ENCODE assay signal across 19 cellular contexts in the genomic region with DNA sequence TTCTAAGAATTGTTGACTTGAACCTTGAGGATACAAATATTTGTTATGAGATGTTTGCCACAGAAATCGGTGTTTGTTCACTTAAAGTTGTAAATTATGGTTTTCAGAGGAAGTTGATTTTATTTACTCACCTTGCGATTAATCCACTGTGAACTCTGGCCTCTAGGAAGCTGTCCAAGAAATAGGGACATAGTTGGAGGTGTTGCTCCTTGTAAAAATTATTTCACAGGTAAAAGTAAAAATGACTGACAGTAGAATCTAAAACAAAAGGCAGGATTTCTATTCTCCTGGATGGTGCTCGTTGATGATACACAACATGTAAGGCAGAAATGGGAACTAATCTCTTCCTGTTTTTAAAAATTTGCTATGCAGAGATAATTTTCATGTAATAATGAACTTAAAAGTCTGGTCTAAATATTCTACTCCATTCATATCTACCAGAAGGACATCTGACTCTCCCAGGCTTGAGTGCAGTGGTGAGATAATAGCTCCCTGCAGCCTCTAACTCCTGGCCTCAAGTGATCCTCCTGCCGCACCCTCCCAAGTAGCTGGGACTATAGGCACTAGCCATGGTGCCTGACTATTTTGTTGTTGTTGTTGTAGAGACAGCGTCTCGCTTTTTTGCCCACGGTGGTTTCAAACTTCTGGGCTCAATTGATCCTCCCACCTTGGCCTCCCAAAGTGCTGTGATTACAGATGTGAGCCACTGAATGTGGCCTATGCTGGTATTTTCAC. TPM values are rescaled to one million over a fixed set of nuclear protein-coding genes. Genes with fewer than 3 reads are reported as not detected.
A peak's percentile ranks its signal among the peaks of the same experiment; 100 is the strongest.
DNase-seq lines count a peak whose midpoint lies in the region; ATAC-seq and TF ChIP-seq lines count a peak whose summit lies in the region.
"Had no signal": no experiment of that assay in that cellular context is flagged by ENCODE, and none has a peak within 500 bp of the region (broad histone marks: within the 10 kb centered on the region; RNA-seq: fewer than 3 reads in every experiment).

No MANE protein-coding gene starts in this region.

- H3K9me2 ChIP-seq in SK-N-SH = no peaks in the 10 kb centered on the region

- H3K27ac ChIP-seq in SK-N-SH (ENCODE audit: low read depth in 2 of 2, low read length in 1 of 2) = no peak overlapping the region
- H3K27ac ChIP-seq in left lung = no peak overlapping the region
- no peak overlapping the region for H3K27ac ChIP-seq in adrenal gland
- H3K27ac ChIP-seq: BLaER1 had no signal

- TF ChIP-seq EP300 in SK-N-SH (IDR thresholded peaks at IDR 0.05; ENCODE audit: borderline replicate concordance in 1 of 2, low read depth in 1 of 2, low read length in 1 of 2) = no peak

- intact Hi-C loops in left lung (cut with DNase I) (no loop called here), adrenal gland (cut with DNase I) (no loop called here)

- 0 out of 2 replicates have a peak overlapping the region, but pooled peaks have one; percentile 16 for H2AFZ ChIP-seq in SK-N-SH (ENCODE audit: low read depth)

- no peak overlapping the region for H3K4me2 ChIP-seq in SK-N-SH
- H3K4me2 ChIP-seq: BLaER1 had no signal

- no peak for TF ChIP-seq RAD21 in SK-N-SH (IDR thresholded peaks at IDR 0.05; ENCODE audit: low read length)

- no peaks in the 10 kb centered on the region for H3F3A ChIP-seq in SK-N-SH (replicated peaks; ENCODE audit: insufficient read depth)

- WGBS in SK-N-SH (ENCODE audit: low lambda C conversion rate) = 68% methylated on average over 7 of the region's 7 CpGs
- WGBS in adrenal gland, 4 donors = 78 to 89% (median 81%) methylated on average over 7 of the region's 7 CpGs

- POLR2A ChIA-PET in SK-N-SH (lab: Yijun Ruan, JAX) = no interaction called here

- H3K27me3 ChIP-seq in SK-N-SH (ENCODE audit: insufficient read depth) (peaks cover 8% of the 10 kb centered on the region; the same call in 1 of the 2 replicates), left lung (no peaks in the 10 kb centered on the region), adrenal gland (no peaks in the 10 kb centered on the region)
- H3K27me3 ChIP-seq: BLaER1 had no signal

- H3K4me1 ChIP-seq in SK-N-SH (ENCODE audit: control insufficient read depth in 1 of 2, insufficient read depth in 2 of 2, low read depth in 1 of 2, low read length in 1 of 2) (no peaks in the 10 kb centered on the region), left lung (no peaks in the 10 kb centered on the region), adrenal gland (replicated peaks in 1 of 2) (no peaks in the 10 kb centered on the region)
- H3K4me1 ChIP-seq: BLaER1 had no signal

- H3K79me2 ChIP-seq in SK-N-SH (ENCODE audit: insufficient read depth) = no peaks in the 10 kb centered on the region

- H4K20me1 ChIP-seq in SK-N-SH (ENCODE audit: insufficient read depth) = no peaks in the 10 kb centered on the region
- H4K20me1 ChIP-seq: BLaER1 had no signal

- ATAC-seq in SK-N-SH treated with all-trans-retinoic acid at 6 μM for 48 hours = no peak
- ATAC-seq in left lung = no peak
- ATAC-seq: Panc1 had no signal

- no peak overlapping the region for H3K9ac ChIP-seq in SK-N-SH
- H3K9ac ChIP-seq: BLaER1 had no signal

- CTCF ChIA-PET in SK-N-SH (lab: Yijun Ruan, JAX) = no interaction called here

- DNase-seq in SK-N-SH (no peak), OCI-M1 (lab: John Stamatoyannopoulos, UW) (peak; percentile 87), erythroblast (lab: John Stamatoyannopoulos, UW) (peak; percentile 88 to 95), left lung (no peak), adrenal gland (no peak), NCI-H510A (lab: John Stamatoyannopoulos, UW) (no peak), DMS114 treated with DMSO at 0.1 percent for 48 hours (lab: John Stamatoyannopoulos, UW; ENCODE audit: unreplicated experiment) (no peak)
- DNase-seq: CD8-positive, alpha-beta memory T cell; GDM1; GOT3; NCI-H1417; NCI-H187 treated with DMSO at 0.1 percent for 48 hours; NK-92 treated with Interleukin-12 subunit alpha and Interleukin-12 subunit beta, amount 100 ng/mL, for 24 hours had no signal

- no peaks in the 10 kb centered on the region for H3K9me3 ChIP-seq in SK-N-SH
- H3K9me3 ChIP-seq in left lung = peaks cover 0 to 9% of the 10 kb centered on the region in 2 donors
- H3K9me3 ChIP-seq in adrenal gland (replicated peaks in 1 of 3) = peaks cover 0 to 3% (median 0%) of the 10 kb centered on the region in 3 donors

- no peak for TF ChIP-seq POLR2A in erythroblast (IDR thresholded peaks at IDR 0.05; ENCODE audit: low read length)
- no peak for TF ChIP-seq POLR2A in adrenal gland (IDR thresholded peaks at IDR 0.05)

- TF ChIP-seq CTCF in SK-N-SH (IDR thresholded peaks at IDR 0.05) (no peak), left lung (IDR thresholded peaks at IDR 0.05) (no peak), adrenal gland (IDR thresholded peaks at IDR 0.05) (no peak)

- no peak overlapping the region for H3K4me3 ChIP-seq in SK-N-SH (ENCODE audit: low read depth in 2 of 2, low read length in 1 of 2)
- no peak overlapping the region for H3K4me3 ChIP-seq in left lung
- no peak overlapping the region for H3K4me3 ChIP-seq in adrenal gland
- H3K4me3 ChIP-seq: BLaER1 had no signal

- no peaks in the 10 kb centered on the region for H3K36me3 ChIP-seq in SK-N-SH (replicated peaks in 1 of 2; ENCODE audit: control insufficient read depth in 1 of 2, insufficient read depth in 2 of 2, low read length in 1 of 2)
- H3K36me3 ChIP-seq in left lung = no peaks in the 10 kb centered on the region
- no peaks in the 10 kb centered on the region for H3K36me3 ChIP-seq in adrenal gland (replicated peaks in 1 of 2)
- H3K36me3 ChIP-seq: BLaER1 had no signal

TF ChIP-seq in SK-N-SH, 30 proteins besides CTCF, POLR2A, EP300 and RAD21 (continues in another document):
- no peak for TF ChIP-seq PBX3 (IDR thresholded peaks at IDR 0.05)
- no peak for TF ChIP-seq RCOR1 (IDR thresholded peaks at IDR 0.05; ENCODE audit: low read length)
- no peak for TF ChIP-seq GABPA (IDR thresholded peaks at IDR 0.05; ENCODE audit: low read depth)

TF ChIP-seq in SK-N-SH treated with all-trans-retinoic acid at 6 μM for 48 hours, 23 proteins besides CTCF, POLR2A, EP300 and RAD21 (continues in another document):
- TF ChIP-seq ZC3H10 (CRISPR knock-in tag; IDR thresholded peaks at IDR 0.05) (no peak), POU6F1 (CRISPR knock-in tag; IDR thresholded peaks at IDR 0.05; ENCODE audit: borderline replicate concordance, low read depth) (no peak), CREB5 (CRISPR knock-in tag; IDR thresholded peaks at IDR 0.05; ENCODE audit: low read depth) (no peak), OSR1 (CRISPR knock-in tag; IDR thresholded peaks at IDR 0.05) (no peak)
- TF ChIP-seq, protein P1, sequence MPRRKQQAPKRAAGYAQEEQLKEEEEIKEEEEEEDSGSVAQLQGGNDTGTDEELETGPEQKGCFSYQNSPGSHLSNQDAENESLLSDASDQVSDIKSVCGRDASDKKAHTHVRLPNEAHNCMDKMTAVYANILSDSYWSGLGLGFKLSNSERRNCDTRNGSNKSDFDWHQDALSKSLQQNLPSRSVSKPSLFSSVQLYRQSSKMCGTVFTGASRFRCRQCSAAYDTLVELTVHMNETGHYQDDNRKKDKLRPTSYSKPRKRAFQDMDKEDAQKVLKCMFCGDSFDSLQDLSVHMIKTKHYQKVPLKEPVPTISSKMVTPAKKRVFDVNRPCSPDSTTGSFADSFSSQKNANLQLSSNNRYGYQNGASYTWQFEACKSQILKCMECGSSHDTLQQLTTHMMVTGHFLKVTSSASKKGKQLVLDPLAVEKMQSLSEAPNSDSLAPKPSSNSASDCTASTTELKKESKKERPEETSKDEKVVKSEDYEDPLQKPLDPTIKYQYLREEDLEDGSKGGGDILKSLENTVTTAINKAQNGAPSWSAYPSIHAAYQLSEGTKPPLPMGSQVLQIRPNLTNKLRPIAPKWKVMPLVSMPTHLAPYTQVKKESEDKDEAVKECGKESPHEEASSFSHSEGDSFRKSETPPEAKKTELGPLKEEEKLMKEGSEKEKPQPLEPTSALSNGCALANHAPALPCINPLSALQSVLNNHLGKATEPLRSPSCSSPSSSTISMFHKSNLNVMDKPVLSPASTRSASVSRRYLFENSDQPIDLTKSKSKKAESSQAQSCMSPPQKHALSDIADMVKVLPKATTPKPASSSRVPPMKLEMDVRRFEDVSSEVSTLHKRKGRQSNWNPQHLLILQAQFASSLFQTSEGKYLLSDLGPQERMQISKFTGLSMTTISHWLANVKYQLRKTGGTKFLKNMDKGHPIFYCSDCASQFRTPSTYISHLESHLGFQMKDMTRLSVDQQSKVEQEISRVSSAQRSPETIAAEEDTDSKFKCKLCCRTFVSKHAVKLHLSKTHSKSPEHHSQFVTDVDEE (CRISPR knock-in tag; IDR thresholded peaks at IDR 0.05) = no peak

RNA-seq across cellular contexts. Expression of gene LZTFL1, which starts 17.1 kb away (rescaled TPM):
- polyA plus RNA-seq in SK-N-SH (2012; rRNA removed) (11.9 and 19.7 TPM in 2 replicates), adrenal gland (10 to 100 TPM in 1 of 3 donors, 1 to 10 TPM in 2; 3.9 to 27.7 (median 4.2) TPM)
- polyA plus RNA-seq in SK-N-SH (2012; cell fraction: cytosol; rRNA removed) = 15.0 and 16.4 TPM in 2 replicates
- polyA plus RNA-seq in SK-N-SH (2012; cell fraction: nucleus; rRNA removed) = 15.4 and 22.8 TPM in 2 replicates
- total RNA-seq in left lung (10 to 100 TPM; 17.0 to 27.2 TPM), adrenal gland (10 to 100 TPM; 11.5 to 36.3 (median 20.2) TPM)

RNA-seq across cellular contexts. Expression of gene CCR9, which starts 27.4 kb away (rescaled TPM):
- polyA plus RNA-seq in SK-N-SH (2012; rRNA removed) (not detected in 2 replicates), adrenal gland (not detected)
- polyA plus RNA-seq in SK-N-SH (2012; cell fraction: cytosol; rRNA removed) = not detected in 2 replicates
- polyA plus RNA-seq in SK-N-SH (2012; cell fraction: nucleus; rRNA removed) = not detected in 2 replicates
- total RNA-seq in left lung (under 1 TPM in 1 of 2 donors, not detected in 1; 0.12 TPM), adrenal gland (under 1 TPM in 1 of 8 donors, not detected in 7; 0.57 TPM)
- total RNA-seq: A172, LHCN-M2, SK-MEL-5 had no signal

Comparison
In these comparisons a context has a peak if more than half of its experiments do, and no peak if none do; other contexts are left out.
1. DNase-seq: peak in OCI-M1 (single experiment) and erythroblast (2 of 2); none in SK-N-SH (single experiment), left lung (0 of 2), adrenal gland (0 of 7), NCI-H510A (single experiment) and DMS114 treated with DMSO at 0.1 percent for 48 hours (single experiment).